In the genomic region with DNA sequence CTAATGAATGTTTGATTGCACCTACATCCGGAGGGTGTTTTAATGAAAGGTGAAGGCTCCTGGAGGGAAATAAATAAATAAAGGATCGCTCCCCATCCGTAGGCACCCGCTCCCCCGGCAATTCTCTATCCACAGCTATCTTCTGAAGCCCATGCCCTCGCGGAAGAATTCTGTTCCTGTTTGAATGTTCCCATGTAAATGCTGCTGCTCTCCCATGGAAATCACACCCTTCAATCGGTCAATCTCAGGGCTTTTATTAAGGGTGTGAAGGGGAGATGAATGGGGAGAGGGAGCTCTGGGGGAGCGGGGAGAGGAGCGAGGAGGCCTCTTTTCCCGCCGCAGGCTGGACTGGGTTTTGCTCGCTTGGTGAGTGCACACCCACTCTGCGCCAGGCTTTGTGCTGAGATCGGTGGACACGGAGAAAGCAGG, we compare ENCODE assay signal across 10 cellular contexts. TPM values are rescaled to one million over a fixed set of nuclear protein-coding genes. Genes with fewer than 3 reads are reported as not detected.
DNase-seq lines count a peak whose midpoint lies in the region; ATAC-seq and TF ChIP-seq lines count a peak whose summit lies in the region.
"Had no signal": no experiment of that assay in that cellular context is flagged by ENCODE, and none has a peak within 500 bp of the region (broad histone marks: within the 10 kb centered on the region; RNA-seq: fewer than 3 reads in every experiment).

No MANE protein-coding gene starts in this region.

- H3K4me1 Mint-ChIP-seq in T-helper 17 cell: peaks cover 19% of the 10 kb centered on the region

- peak overlapping the region; percentile 61 for H3K4me3 ChIP-seq in fibroblast of the aortic adventitia (ENCODE audit: low read depth, low read length)

- ATAC-seq in T-helper 17 cell: no peak
- ATAC-seq in sciatic nerve: peak; percentile 23
- ATAC-seq in HG03025 (IDR thresholded peaks at IDR 0.05; ENCODE audit: low FRiP score, unreplicated experiment): no peak

- no peaks in the 10 kb centered on the region for H3K9me3 ChIP-seq in T-helper 17 cell (ENCODE audit: control insufficient read depth, low read length, poor library complexity, severe bottlenecking)
- H3K9me3 ChIP-seq: psoas muscle had no signal

- H3K27ac Mint-ChIP-seq in T-helper 17 cell: peak overlapping the region; percentile 83

- intact Hi-C loops in sciatic nerve (cut with DNase I): loop anchor here (5.0 kb wide), 1 partner anchor 174 kb away; a partner anchor contains a TSS

- DNase-seq in DMS 273 (lab: John Stamatoyannopoulos, UW; ENCODE audit: unreplicated experiment): peak; percentile 19
- no peak for DNase-seq in DMS 273 treated with DMSO at 0.1 percent for 48 hours (lab: John Stamatoyannopoulos, UW)
- no peak for DNase-seq in T-helper 17 cell
- DNase-seq in fibroblast of the aortic adventitia (ENCODE audit: low read depth): peak; percentile 37
- no peak for DNase-seq in sciatic nerve (ENCODE audit: low spot score)
- no peak for DNase-seq in CD1c-positive myeloid dendritic cell (ENCODE audit: extremely low spot score)
- DNase-seq in activated CD4-positive, CD25-positive, alpha-beta regulatory T cell treated with anti-CD3 and anti-CD28 coated beads, Interleukin-2, amount 50 U/mL, for 72 hours: no peak
- DNase-seq: SHP77 treated with DMSO at 0.1 percent for 48 hours had no signal

- H3K27me3 Mint-ChIP-seq in T-helper 17 cell: peaks cover 20% of the 10 kb centered on the region

- H3K36me3 Mint-ChIP-seq in T-helper 17 cell (ENCODE audit: low read depth): peaks cover 4% of the 10 kb centered on the region

- no peak for TF ChIP-seq CTCF in fibroblast of the aortic adventitia (IDR thresholded peaks at IDR 0.05; ENCODE audit: insufficient read depth, low read length)

- H3K4me3 Mint-ChIP-seq in T-helper 17 cell: peak overlapping the region; percentile 92

RNA-seq across cellular contexts. Expression of a gene that starts 21.1 kb away (rescaled TPM):
- total RNA-seq in T-helper 17 cell (1 to 10 TPM; 1.3 to 3.2 TPM), fibroblast of the aortic adventitia (ENCODE audit: low replicate concordance) (2.6 and 6.2 TPM in 2 replicates), sciatic nerve (22.4 TPM)

RNA-seq across cellular contexts. Expression of a gene that starts 51.9 kb away (rescaled TPM):
- 10 to 100 TPM; 77.6 to 82.2 TPM for total RNA-seq in T-helper 17 cell
- total RNA-seq in fibroblast of the aortic adventitia (ENCODE audit: low replicate concordance): 19.9 and 39.8 TPM in 2 replicates
- 33.0 TPM for total RNA-seq in sciatic nerve

Comparison
In these comparisons a context has a peak if more than half of its experiments do, and no peak if none do; other contexts are left out.
1. DNase-seq: peak in DMS 273 (single experiment) and fibroblast of the aortic adventitia (single experiment); none in DMS 273 treated with DMSO at 0.1 percent for 48 hours (single experiment), T-helper 17 cell (0 of 3), sciatic nerve (single experiment), CD1c-positive myeloid dendritic cell (single experiment) and activated CD4-positive, CD25-positive, alpha-beta regulatory T cell treated with anti-CD3 and anti-CD28 coated beads, Interleukin-2, amount 50 U/mL, for 72 hours (single experiment).